Comparison of ENCODE assay signal across 19 cellular contexts in the genomic region with DNA sequence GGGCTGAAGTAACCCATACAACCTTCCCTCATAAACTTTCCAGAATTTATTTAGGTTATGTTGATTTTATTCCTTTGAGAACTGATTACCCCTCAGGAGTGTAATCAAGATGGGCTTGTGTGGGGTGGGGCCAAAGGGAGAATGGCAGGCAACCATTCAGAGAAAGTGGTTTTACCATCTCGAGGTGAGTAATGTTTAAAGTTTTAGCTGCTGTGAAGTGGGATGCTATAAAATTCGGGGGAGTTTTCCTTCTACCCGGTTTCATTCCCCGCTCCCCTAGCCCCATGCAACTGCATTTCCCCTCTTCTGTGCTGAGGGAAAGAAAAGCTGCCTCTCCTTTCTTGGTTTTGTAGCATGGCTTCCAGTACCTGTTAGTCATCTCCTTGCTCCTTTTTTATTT. TPM values are rescaled to one million over a fixed set of nuclear protein-coding genes. Genes with fewer than 3 reads are reported as not detected.
DNase-seq lines count a peak whose midpoint lies in the region; ATAC-seq and TF ChIP-seq lines count a peak whose summit lies in the region.
"Had no signal": no experiment of that assay in that cellular context is flagged by ENCODE, and none has a peak within 500 bp of the region (broad histone marks: within the 10 kb centered on the region; RNA-seq: fewer than 3 reads in every experiment).

No MANE protein-coding gene starts in this region.

- ATAC-seq in stimulated activated naive CD8-positive, alpha-beta T cell treated with anti-CD3 and anti-CD28 coated beads, Interleukin-15, Interleukin-2, amounts not matched to agents 100 U/mL and 50 U/mL, for 24 hours, result peak; percentile 34
- no peak for ATAC-seq in GM21526 (IDR thresholded peaks at IDR 0.05; ENCODE audit: low FRiP score, unreplicated experiment)

- TF ChIP-seq CTCF in HFFc6 (IDR thresholded peaks at IDR 0.05) (no peak), endothelial cell (IDR thresholded peaks at IDR 0.05; ENCODE audit: unreplicated experiment) (no peak), coronary artery (IDR thresholded peaks at IDR 0.05) (no peak)

- peak overlapping the region; percentile 6 for H3K4me3 Mint-ChIP-seq in activated naive CD8-positive, alpha-beta T cell
- H3K4me3 Mint-ChIP-seq in activated naive CD8-positive, alpha-beta T cell treated with anti-CD3 and anti-CD28 coated beads for 36 hours, result no peak overlapping the region
- H3K4me3 Mint-ChIP-seq in HFFc6 (no peak overlapping the region), endothelial cell (ENCODE audit: unreplicated experiment) (no peak overlapping the region)

- no peak overlapping the region for H3K27ac ChIP-seq in coronary artery
- H3K27ac ChIP-seq: esophagus squamous epithelium, KMS-11, spleen, thoracic aorta had no signal

- H3K27ac Mint-ChIP-seq in activated naive CD8-positive, alpha-beta T cell, result peak overlapping the region; percentile 76
- no peak overlapping the region for H3K27ac Mint-ChIP-seq in activated naive CD8-positive, alpha-beta T cell treated with anti-CD3 and anti-CD28 coated beads for 36 hours
- H3K27ac Mint-ChIP-seq in HFFc6 (peak overlapping the region; percentile 26; the same call in 1 of the 2 replicates), endothelial cell (ENCODE audit: unreplicated experiment) (peak overlapping the region; percentile 18)

- no peak overlapping the region for H3K4me3 ChIP-seq in coronary artery
- H3K4me3 ChIP-seq: esophagus squamous epithelium, spleen, thoracic aorta had no signal

- peaks cover 83% of the 10 kb centered on the region for H3K4me1 Mint-ChIP-seq in activated naive CD8-positive, alpha-beta T cell (ENCODE audit: low read depth)
- peaks cover 81% of the 10 kb centered on the region for H3K4me1 Mint-ChIP-seq in activated naive CD8-positive, alpha-beta T cell treated with anti-CD3 and anti-CD28 coated beads for 36 hours
- H3K4me1 Mint-ChIP-seq in HFFc6 (ENCODE audit: low read depth) (peaks cover 83% of the 10 kb centered on the region), endothelial cell (ENCODE audit: unreplicated experiment) (peaks cover 62% of the 10 kb centered on the region)

- H3K27me3 Mint-ChIP-seq in activated naive CD8-positive, alpha-beta T cell, result no peaks in the 10 kb centered on the region
- no peaks in the 10 kb centered on the region for H3K27me3 Mint-ChIP-seq in activated naive CD8-positive, alpha-beta T cell treated with anti-CD3 and anti-CD28 coated beads for 36 hours
- H3K27me3 Mint-ChIP-seq in HFFc6 (ENCODE audit: insufficient read depth), result no peaks in the 10 kb centered on the region
- H3K27me3 Mint-ChIP-seq in endothelial cell (ENCODE audit: unreplicated experiment), result peaks cover 3% of the 10 kb centered on the region

- no peaks in the 10 kb centered on the region for H3K36me3 Mint-ChIP-seq in activated naive CD8-positive, alpha-beta T cell
- H3K36me3 Mint-ChIP-seq in activated naive CD8-positive, alpha-beta T cell treated with anti-CD3 and anti-CD28 coated beads for 36 hours, result peaks cover 9% of the 10 kb centered on the region
- H3K36me3 Mint-ChIP-seq in HFFc6 (ENCODE audit: low read depth) (peaks cover 14% of the 10 kb centered on the region), endothelial cell (ENCODE audit: low read depth, unreplicated experiment) (peaks cover 5% of the 10 kb centered on the region)

- DNase-seq in activated naive CD8-positive, alpha-beta T cell treated with anti-CD3 and anti-CD28 coated beads for 36 hours, result no peak
- DNase-seq in HFFc6, result no peak
- no peak for DNase-seq in endothelial cell (ENCODE audit: low spot score)
- no peak for DNase-seq in stimulated activated naive CD8-positive, alpha-beta T cell treated with anti-CD3 and anti-CD28 coated beads, Interleukin-15, Interleukin-2, amounts not matched to agents 100 U/mL and 50 U/mL, for 24 hours
- DNase-seq in putamen (ENCODE audit: low spot score), result no peak
- DNase-seq in coronary artery (ENCODE audit: low spot score), result no peak
- DNase-seq: activated CD4-positive, CD25-positive, alpha-beta regulatory T cell treated with anti-CD3 and anti-CD28 coated beads, Interleukin-2, amount 50 U/mL, for 72 hours; activated CD8-positive, alpha-beta memory T cell treated with anti-CD3 and anti-CD28 coated beads, Interleukin-2, amount 50 U/mL, for 4 hours; DMS79; esophagus squamous epithelium; midbrain; NCI-H2029; NCI-H510A treated with DMSO at 0.1 percent for 48 hours; spleen; stimulated activated CD8-positive, alpha-beta memory T cell treated with anti-CD3 and anti-CD28 coated beads, Interleukin-4, amount 100 ng/mL, for 48 hours had no signal

- H3K9me3 Mint-ChIP-seq in activated naive CD8-positive, alpha-beta T cell (ENCODE audit: low read depth), result no peaks in the 10 kb centered on the region
- H3K9me3 Mint-ChIP-seq in activated naive CD8-positive, alpha-beta T cell treated with anti-CD3 and anti-CD28 coated beads for 36 hours, result no peaks in the 10 kb centered on the region
- H3K9me3 Mint-ChIP-seq in HFFc6 (no peaks in the 10 kb centered on the region), endothelial cell (ENCODE audit: unreplicated experiment) (no peaks in the 10 kb centered on the region)

RNA-seq across cellular contexts. Expression of gene MAP4K4, which starts 34.7 kb away (rescaled TPM):
- total RNA-seq in activated naive CD8-positive, alpha-beta T cell treated with anti-CD3 and anti-CD28 coated beads for 36 hours, result 10 to 100 TPM; 34.4 to 36.5 TPM
- total RNA-seq in HFFc6 (2021; fragmentation: NEBNext Ultra II Directional; extraction: Animal tissue kit (Norgen Biotek cat#: 25700)), result 100 to 1,000 TPM; 103 to 124 (median 121) TPM
- total RNA-seq in endothelial cell (ENCODE audit: unreplicated experiment), result 427 TPM
